ENCODE assay signal across 9 cellular contexts in the genomic region with DNA sequence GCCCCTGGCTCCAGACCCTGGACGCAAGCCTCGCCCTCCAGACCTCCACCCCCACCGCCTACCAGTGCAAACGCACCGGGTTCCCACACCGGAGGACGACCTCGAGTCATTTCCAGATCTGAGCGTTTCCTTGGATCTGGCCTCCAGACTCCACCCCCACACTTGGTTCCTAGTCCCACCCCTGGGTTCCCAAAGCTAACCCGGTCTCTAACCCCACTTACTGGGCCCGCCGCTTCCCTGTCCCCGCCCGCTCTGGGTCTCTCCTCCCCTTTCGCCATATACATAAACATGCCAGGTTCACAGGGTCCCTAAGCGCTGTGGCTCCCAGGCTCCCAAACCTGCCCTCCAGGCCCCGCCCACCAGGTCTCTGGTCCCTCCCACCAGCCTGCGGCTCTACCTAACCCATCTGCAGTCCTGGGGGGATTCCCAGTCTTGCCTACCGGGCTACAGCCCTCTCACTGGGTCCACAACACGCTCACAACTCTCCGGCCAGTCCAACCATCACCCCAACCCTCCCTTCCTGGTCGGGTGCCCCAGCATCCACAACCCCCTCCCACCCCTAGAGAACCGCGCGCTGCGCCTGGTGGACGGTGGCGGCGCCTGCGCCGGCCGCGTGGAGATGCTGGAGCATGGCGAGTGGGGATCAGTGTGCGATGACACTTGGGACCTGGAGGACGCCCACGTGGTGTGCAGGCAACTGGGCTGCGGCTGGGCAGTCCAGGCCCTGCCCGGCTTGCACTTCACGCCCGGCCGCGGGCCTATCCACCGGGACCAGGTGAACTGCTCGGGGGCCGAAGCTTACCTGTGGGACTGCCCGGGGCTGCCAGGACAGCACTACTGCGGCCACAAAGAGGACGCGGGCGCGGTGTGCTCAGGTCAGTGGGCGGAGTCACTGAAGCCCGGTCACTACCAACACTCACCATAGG. TPM values are rescaled to one million over a fixed set of nuclear protein-coding genes. Genes with fewer than 3 reads are reported as not detected.
DNase-seq lines count a peak whose midpoint lies in the region; ATAC-seq and TF ChIP-seq lines count a peak whose summit lies in the region.
"Had no signal": no experiment of that assay in that cellular context is flagged by ENCODE, and none has a peak within 500 bp of the region (broad histone marks: within the 10 kb centered on the region; RNA-seq: fewer than 3 reads in every experiment).

No MANE protein-coding gene starts in this region.

- intact Hi-C loops in sciatic nerve (cut with DNase I): no loop called here

- no peaks in the 10 kb centered on the region for H3K27me3 Mint-ChIP-seq in activated CD8-positive, alpha-beta T cell treated with anti-CD3 and anti-CD28 coated beads, Interleukin-2, amount 10 ng/mL, durations not matched to agents 7 days and 5 days (ENCODE audit: low read depth)

- CTCF ChIA-PET in activated CD8-positive, alpha-beta T cell treated with anti-CD3 and anti-CD28 coated beads, Interleukin-2, amount 10 ng/mL, durations not matched to agents 7 days and 5 days (lab: Charles Lee): interaction anchor here (1.0 kb wide), 1 partner anchor 15 kb away, joined by 3 read pairs; no protein-coding TSS in a partner anchor

- POLR2A ChIA-PET in activated CD8-positive, alpha-beta T cell treated with anti-CD3 and anti-CD28 coated beads, Interleukin-2, amount 10 ng/mL, durations not matched to agents 7 days and 5 days (lab: Charles Lee): interaction anchor here (0.6 to 1.1 kb wide), 3 partner anchors 10 to 319 kb away, joined by 3 to 4 read pairs (median 3); no protein-coding TSS in a partner anchor

- no peaks in the 10 kb centered on the region for H3K9me3 Mint-ChIP-seq in activated CD8-positive, alpha-beta T cell treated with anti-CD3 and anti-CD28 coated beads, Interleukin-2, amount 10 ng/mL, durations not matched to agents 7 days and 5 days (ENCODE audit: insufficient read depth)

- TF ChIP-seq CTCF in GM10266 (IDR thresholded peaks at IDR 0.05; ENCODE audit: control insufficient read depth, insufficient read depth, low read depth, missing control alignments): no peak

- H3K4me3 Mint-ChIP-seq in activated CD8-positive, alpha-beta T cell treated with anti-CD3 and anti-CD28 coated beads, Interleukin-2, amount 10 ng/mL, durations not matched to agents 7 days and 5 days: no peak overlapping the region

- H3K36me3 Mint-ChIP-seq in activated CD8-positive, alpha-beta T cell treated with anti-CD3 and anti-CD28 coated beads, Interleukin-2, amount 10 ng/mL, durations not matched to agents 7 days and 5 days (ENCODE audit: low read depth): peaks cover 75% of the 10 kb centered on the region

- no peak for ATAC-seq in activated CD8-positive, alpha-beta T cell treated with anti-CD3 and anti-CD28 coated beads, Interleukin-2, amount 10 ng/mL, durations not matched to agents 7 days and 5 days
- peak; percentile 15 for ATAC-seq in sciatic nerve
- no peak for ATAC-seq in GM21619 (IDR thresholded peaks at IDR 0.05; ENCODE audit: unreplicated experiment)
- no peak for ATAC-seq in GM18858 (IDR thresholded peaks at IDR 0.05; ENCODE audit: unreplicated experiment)

- peaks cover 65% of the 10 kb centered on the region for H3K4me1 Mint-ChIP-seq in activated CD8-positive, alpha-beta T cell treated with anti-CD3 and anti-CD28 coated beads, Interleukin-2, amount 10 ng/mL, durations not matched to agents 7 days and 5 days (ENCODE audit: low read depth)

- peak; percentile 74 for DNase-seq in GM10266 (ENCODE audit: extremely low spot score)
- no peak for DNase-seq in activated CD8-positive, alpha-beta T cell treated with anti-CD3 and anti-CD28 coated beads, Interleukin-2, amount 10 ng/mL, durations not matched to agents 7 days and 5 days
- peak; percentile 51 for DNase-seq in iPS DF 4.7 (ENCODE audit: extremely low read depth, low spot score)
- no peak for DNase-seq in sciatic nerve (ENCODE audit: low spot score)
- DNase-seq in globus pallidus (ENCODE audit: low spot score): no peak
- DNase-seq in midbrain (lab: John Stamatoyannopoulos, UW): no peak

- H3K27ac Mint-ChIP-seq in activated CD8-positive, alpha-beta T cell treated with anti-CD3 and anti-CD28 coated beads, Interleukin-2, amount 10 ng/mL, durations not matched to agents 7 days and 5 days: peak overlapping the region; percentile 60

RNA-seq across cellular contexts. Expression of a gene that starts 36.8 kb away (rescaled TPM):
- total RNA-seq in activated CD8-positive, alpha-beta T cell treated with anti-CD3 and anti-CD28 coated beads, Interleukin-2, amount 10 ng/mL, durations not matched to agents 7 days and 5 days: 100 to 1,000 TPM; 214 to 222 TPM
- 2.5 TPM for total RNA-seq in sciatic nerve
- total RNA-seq: pulmonary artery endothelial cell had no signal

RNA-seq across cellular contexts. Expression of a gene that starts 56.3 kb away (rescaled TPM):
- total RNA-seq in activated CD8-positive, alpha-beta T cell treated with anti-CD3 and anti-CD28 coated beads, Interleukin-2, amount 10 ng/mL, durations not matched to agents 7 days and 5 days: 1 to 10 TPM; 2.0 to 2.2 TPM
- 49.4 TPM for total RNA-seq in sciatic nerve

Comparison
In these comparisons a context has a peak if more than half of its experiments do, and no peak if none do; other contexts are left out.
1. DNase-seq: peak in GM10266 (single experiment) and iPS DF 4.7 (single experiment); none in activated CD8-positive, alpha-beta T cell treated with anti-CD3 and anti-CD28 coated beads, Interleukin-2, amount 10 ng/mL, durations not matched to agents 7 days and 5 days (single experiment), sciatic nerve (single experiment), globus pallidus (single experiment) and midbrain (single experiment).
2. RNA of a gene that starts 36.8 kb away (total RNA-seq): 214 to 222 TPM in activated CD8-positive, alpha-beta T cell treated with anti-CD3 and anti-CD28 coated beads, Interleukin-2, amount 10 ng/mL, durations not matched to agents 7 days and 5 days; 2.5 TPM in sciatic nerve (single experiment); every median in the first group is over 10 times any median in the second.
3. RNA of a gene that starts 56.3 kb away (total RNA-seq): 49.4 TPM in sciatic nerve (single experiment); 2.0 to 2.2 TPM in activated CD8-positive, alpha-beta T cell treated with anti-CD3 and anti-CD28 coated beads, Interleukin-2, amount 10 ng/mL, durations not matched to agents 7 days and 5 days; every median in the first group is over 10 times any median in the second.